9 cellular contexts compared by ENCODE assay signal in genomic region chr11:2269601-2270321, GRCh38. TPM values are rescaled to one million over a fixed set of nuclear protein-coding genes. Genes with fewer than 3 reads are reported as not detected.
DNase-seq lines count a peak whose midpoint lies in the region; ATAC-seq and TF ChIP-seq lines count a peak whose summit lies in the region.
"Had no signal": no experiment of that assay in that cellular context is flagged by ENCODE, and none has a peak within 500 bp of the region (broad histone marks: within the 10 kb centered on the region; RNA-seq: fewer than 3 reads in every experiment).

No MANE protein-coding gene starts in this region.

- POLR2A ChIA-PET in CD8-positive, alpha-beta memory T cell (lab: Charles Lee): no interaction called here

- 1 to 2% (median 1%) methylated on average over 36 to 104 of the region's 104 CpGs for WGBS in ovary, 3 donors

- H3K4me1 Mint-ChIP-seq in CD8-positive, alpha-beta memory T cell: peaks cover 25 to 40% (median 30%) of the 10 kb centered on the region in 3 donors

- TF ChIP-seq CTCF in ovary (IDR thresholded peaks at IDR 0.05): no peak

- H3K27ac Mint-ChIP-seq in CD8-positive, alpha-beta memory T cell: no peak overlapping the region

- no peaks in the 10 kb centered on the region for H3K36me3 Mint-ChIP-seq in CD8-positive, alpha-beta memory T cell

- peaks cover 4% of the 10 kb centered on the region for H3K27me3 ChIP-seq in CD8-positive, alpha-beta memory T cell (ENCODE audit: insufficient read depth, low read length, poor library complexity, severe bottlenecking)
- peaks cover 4% of the 10 kb centered on the region for H3K27me3 ChIP-seq in ovary

- DNase-seq in CD8-positive, alpha-beta memory T cell: peak; percentile 22 to 60 (median 39)
- peak; percentile 76 for DNase-seq in NCI-H1105 treated with DMSO at 0.1 percent for 48 hours (lab: John Stamatoyannopoulos, UW)
- peak; percentile 49 for DNase-seq in activated naive CD4-positive, alpha-beta T cell treated with Interleukin-2 at 50 U/mL for 16 hours
- peak; percentile 82 for DNase-seq in Right ventricle myocardium inferior (ENCODE audit: missing footprints)
- DNase-seq in ovary: peak in 3 of 5 donors; percentile 18 to 48 (median 25)
- no peak for DNase-seq in 8988T

- no peaks in the 10 kb centered on the region for H3K9me3 Mint-ChIP-seq in CD8-positive, alpha-beta memory T cell

- TF ChIP-seq EP300 in ovary (IDR thresholded peaks at IDR 0.05): no peak

- H3K9me3 ChIP-seq in CD8-positive, alpha-beta memory T cell (ENCODE audit: low read length): no peaks in the 10 kb centered on the region
- no peaks in the 10 kb centered on the region for H3K9me3 ChIP-seq in ovary

- no peaks in the 10 kb centered on the region for H3K36me3 ChIP-seq in CD8-positive, alpha-beta memory T cell (ENCODE audit: insufficient read depth, low read length)
- H3K36me3 ChIP-seq in ovary: no peaks in the 10 kb centered on the region

- peaks cover 5 to 33% of the 10 kb centered on the region in 2 donors for H3K27me3 Mint-ChIP-seq in CD8-positive, alpha-beta memory T cell

- H3K4me3 ChIP-seq in CD8-positive, alpha-beta memory T cell (ENCODE audit: low read length): no peak overlapping the region
- peak overlapping the region; percentile 40 for H3K4me3 ChIP-seq in ovary

- TF ChIP-seq POLR2A in ovary (IDR thresholded peaks at IDR 0.05): no peak

- ATAC-seq in Right ventricle myocardium inferior: peak; percentile 53
- no peak for ATAC-seq in GM19023 (IDR thresholded peaks at IDR 0.05; ENCODE audit: unreplicated experiment)
- no peak for ATAC-seq in HG03439 (IDR thresholded peaks at IDR 0.05; ENCODE audit: unreplicated experiment)

- intact Hi-C loops in Right ventricle myocardium inferior (cut with DNase I): loop anchor here (5.0 kb wide), 1 partner anchor 67 kb away; no protein-coding TSS in a partner anchor
- intact Hi-C loops in ovary (cut with DNase I): no loop called here

- CTCF ChIA-PET in CD8-positive, alpha-beta memory T cell (lab: Charles Lee): interaction anchor here (1.0 to 1.3 kb wide), 3 partner anchors 32 to 70 kb away, joined by 3 to 5 read pairs (median 4); partner anchors contain the start of genes C11orf21 and TSPAN32

- H3K4me1 ChIP-seq in CD8-positive, alpha-beta memory T cell (ENCODE audit: insufficient read depth, low read length): peaks cover 29% of the 10 kb centered on the region
- peaks cover 5% of the 10 kb centered on the region for H3K4me1 ChIP-seq in ovary (ENCODE audit: insufficient read depth)

- H3K27ac ChIP-seq in CD8-positive, alpha-beta memory T cell (ENCODE audit: low read depth, low read length): no peak overlapping the region
- H3K27ac ChIP-seq in ovary: no peak overlapping the region

- peak overlapping the region in 6 of 7 donors; percentile 67 to 85 (median 70) for H3K4me3 Mint-ChIP-seq in CD8-positive, alpha-beta memory T cell

RNA-seq across cellular contexts. Expression of gene ASCL2, which starts 0.6 kb away (rescaled TPM):
- under 1 TPM; 0.22 to 0.55 TPM for total RNA-seq in CD8-positive, alpha-beta memory T cell
- 8.9 TPM for polyA plus RNA-seq in CD8-positive, alpha-beta memory T cell
- 0.24 TPM for total RNA-seq in Right ventricle myocardium inferior
- 1 to 10 TPM in 1 of 7 donors, under 1 TPM in 6; 0.18 to 1.3 (median 0.25) TPM for total RNA-seq in ovary
- polyA plus RNA-seq in ovary: under 1 TPM; 0.10 to 0.12 TPM
- total RNA-seq: glomerular endothelial cell had no signal

RNA-seq across cellular contexts. Expression of gene C11orf21, which starts 32.0 kb away (rescaled TPM):
- 1 to 10 TPM; 8.8 to 9.4 TPM for total RNA-seq in CD8-positive, alpha-beta memory T cell
- 30.1 TPM for polyA plus RNA-seq in CD8-positive, alpha-beta memory T cell
- total RNA-seq in Right ventricle myocardium inferior: 47.1 TPM
- under 1 TPM in 5 of 7 donors, not detected in 2; 0.12 to 0.75 (median 0.31) TPM for total RNA-seq in ovary
- under 1 TPM; 0.35 to 0.65 TPM for polyA plus RNA-seq in ovary
- total RNA-seq: glomerular endothelial cell had no signal

RNA-seq across cellular contexts. Expression of gene TSPAN32, which starts 32.1 kb away (rescaled TPM):
- 1 to 10 TPM; 6.6 to 7.4 TPM for total RNA-seq in CD8-positive, alpha-beta memory T cell
- 68.5 TPM for polyA plus RNA-seq in CD8-positive, alpha-beta memory T cell
- total RNA-seq in Right ventricle myocardium inferior (15.0 TPM), ovary (1 to 10 TPM in 3 of 7 donors, under 1 TPM in 3, not detected in 1; 0.63 to 3.9 (median 1.3) TPM)
- 1 to 10 TPM in 1 of 2 donors, not detected in 1; 1.3 TPM for polyA plus RNA-seq in ovary
- total RNA-seq: glomerular endothelial cell had no signal

Comparison
In these comparisons a context has a peak if more than half of its experiments do, and no peak if none do; other contexts are left out.
1. RNA of gene C11orf21, which starts 32.0 kb away (total RNA-seq): 47.1 TPM in Right ventricle myocardium inferior (single experiment) and 8.8 to 9.4 TPM in CD8-positive, alpha-beta memory T cell; 0.12 to 0.75 TPM in ovary; every median in the first group is over 4 times any median in the second.